In the genomic region with DNA sequence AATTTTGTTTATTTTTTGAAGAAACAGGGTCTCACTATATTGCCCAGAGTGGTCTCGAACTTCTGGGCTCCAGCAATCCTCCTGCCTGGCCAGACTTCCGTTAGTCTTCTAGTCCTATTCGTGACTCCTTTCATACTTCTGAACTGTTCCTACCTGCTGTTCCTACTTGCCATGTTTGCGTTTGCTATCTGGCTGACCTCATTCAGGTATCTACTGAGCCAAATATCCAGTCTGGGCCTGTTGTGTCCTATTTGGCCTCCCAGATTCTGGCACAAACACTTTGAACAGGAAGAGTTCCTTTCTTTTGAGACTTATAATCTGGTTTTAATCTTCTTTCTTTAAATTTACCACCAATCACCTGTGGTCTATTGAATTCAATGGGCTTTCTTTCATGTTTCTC, we compare ENCODE assay signal across 25 cellular contexts. TPM values are rescaled to one million over a fixed set of nuclear protein-coding genes. Genes with fewer than 3 reads are reported as not detected.
"Had no signal": no experiment of that assay in that cellular context is flagged by ENCODE, and none has a peak within 500 bp of the region (broad histone marks: within the 10 kb centered on the region; RNA-seq: fewer than 3 reads in every experiment).

No MANE protein-coding gene starts in this region.

- H3K27ac ChIP-seq: esophagus muscularis mucosa, heart right ventricle, left lung, psoas muscle, right atrium auricular region, upper lobe of left lung had no signal

- H3K27ac Mint-ChIP-seq: activated T-cell treated with anti-CD3 and anti-CD28 coated beads, Interleukin-2, amount 50 U/mL, for 24 hours; activated T-helper 2 cell treated with anti-CD3 and anti-CD28 coated beads, Interferon-gamma antibody, Interleukin-2, Interleukin-4, amounts not matched to agents 10 μg/mL and 5 μg/mL and 100 μg/mL, durations not matched to agents 14 hours and 24 hours and 36 hours; dendritic cell treated with granulocyte-macrophage colony-stimulating factor and Interleukin-4, amounts not matched to agents 40 ng/mL and 50 ng/mL, for 4 days; mesothelial cell of epicardium; naive thymus-derived CD8-positive, alpha-beta T cell had no signal

- H3K9me3 ChIP-seq: esophagus muscularis mucosa, heart right ventricle, left lung, psoas muscle, right atrium auricular region, upper lobe of left lung had no signal

- FAIRE-seq: endometrium had no signal

- H3K4me1 ChIP-seq: esophagus muscularis mucosa, heart right ventricle, left lung, psoas muscle, right atrium auricular region, upper lobe of left lung had no signal

- H3K4me3 Mint-ChIP-seq: activated T-cell treated with anti-CD3 and anti-CD28 coated beads, Interleukin-2, amount 50 U/mL, for 24 hours; dendritic cell treated with granulocyte-macrophage colony-stimulating factor and Interleukin-4, amounts not matched to agents 40 ng/mL and 50 ng/mL, for 4 days; mesothelial cell of epicardium; naive thymus-derived CD8-positive, alpha-beta T cell had no signal

- ATAC-seq: heart right ventricle; left lung; naive thymus-derived CD8-positive, alpha-beta T cell; psoas muscle had no signal

- H3K27me3 ChIP-seq: esophagus muscularis mucosa, heart right ventricle, left lung, right atrium auricular region, upper lobe of left lung had no signal

- H3K4me1 Mint-ChIP-seq: mesothelial cell of epicardium; naive thymus-derived CD8-positive, alpha-beta T cell had no signal

- DNase-seq: activated CD4-positive, alpha-beta T cell treated with anti-CD3 and anti-CD28 coated beads, Interleukin-2, amount 50 U/mL, for 4 hours; activated CD8-positive, alpha-beta memory T cell treated with anti-CD3 and anti-CD28 coated beads for 24 hours; activated CD8-positive, alpha-beta memory T cell treated with anti-CD3 and anti-CD28 coated beads, Interleukin-2, amount 50 U/mL, for 4 hours; activated naive CD4-positive, alpha-beta T cell treated with Interleukin-2 at 50 U/mL for 16 hours; activated T-cell treated with anti-CD3 and anti-CD28 coated beads, Interleukin-2, amount 50 U/mL, for 24 hours; effector CD4-positive, alpha-beta T cell; heart right ventricle; left lung; naive thymus-derived CD8-positive, alpha-beta T cell; psoas muscle; stimulated activated CD4-positive, alpha-beta T cell treated with anti-CD3 and anti-CD28 coated beads, Interleukin-4, amount 100 ng/mL, for 24 hours; stimulated activated naive CD4-positive, alpha-beta T cell treated with Interleukin-2 at 50 U/mL for 16 hours; T-helper 1 cell; upper lobe of left lung had no signal

- H3K36me3 Mint-ChIP-seq: mesothelial cell of epicardium had no signal

- H3K36me3 ChIP-seq: esophagus muscularis mucosa, heart right ventricle, left lung, right atrium auricular region, upper lobe of left lung had no signal

- H3K4me3 ChIP-seq: esophagus muscularis mucosa, heart right ventricle, left lung, psoas muscle, right atrium auricular region, upper lobe of left lung had no signal

RNA-seq across cellular contexts. Expression of a gene that starts 6.9 kb away (rescaled TPM):
- total RNA-seq: activated T-helper 2 cell treated with anti-CD3 and anti-CD28 coated beads, Interferon-gamma antibody, Interleukin-2, Interleukin-4, amounts not matched to agents 10 μg/mL and 5 μg/mL and 100 μg/mL, durations not matched to agents 14 hours and 24 hours and 36 hours; cardiac septum; esophagus muscularis mucosa; heart right ventricle; kidney epithelial cell; left lung; lung microvascular endothelial cell; mesothelial cell of epicardium; naive thymus-derived CD8-positive, alpha-beta T cell; osteoblast; psoas muscle; right atrium auricular region; subcutaneous adipose tissue; upper lobe of left lung had no signal

RNA-seq across cellular contexts. Expression of a gene that starts 13.7 kb away (rescaled TPM):
- total RNA-seq: activated T-helper 2 cell treated with anti-CD3 and anti-CD28 coated beads, Interferon-gamma antibody, Interleukin-2, Interleukin-4, amounts not matched to agents 10 μg/mL and 5 μg/mL and 100 μg/mL, durations not matched to agents 14 hours and 24 hours and 36 hours; kidney epithelial cell; lung microvascular endothelial cell; naive thymus-derived CD8-positive, alpha-beta T cell; osteoblast; subcutaneous adipose tissue had no signal
- polyA plus RNA-seq: naive thymus-derived CD8-positive, alpha-beta T cell had no signal

RNA-seq across cellular contexts. Expression of a gene that starts 21.5 kb away (rescaled TPM):
- total RNA-seq: activated T-helper 2 cell treated with anti-CD3 and anti-CD28 coated beads, Interferon-gamma antibody, Interleukin-2, Interleukin-4, amounts not matched to agents 10 μg/mL and 5 μg/mL and 100 μg/mL, durations not matched to agents 14 hours and 24 hours and 36 hours; cardiac septum; esophagus muscularis mucosa; kidney epithelial cell; left lung; lung microvascular endothelial cell; mesothelial cell of epicardium; naive thymus-derived CD8-positive, alpha-beta T cell; osteoblast; right atrium auricular region; subcutaneous adipose tissue had no signal
- polyA plus RNA-seq: heart right ventricle; naive thymus-derived CD8-positive, alpha-beta T cell; psoas muscle had no signal

RNA-seq across cellular contexts. Expression of a gene that starts 29.8 kb away (rescaled TPM):
- total RNA-seq: kidney epithelial cell, lung microvascular endothelial cell had no signal
